13 cellular contexts compared by ENCODE assay signal in the genomic region with DNA sequence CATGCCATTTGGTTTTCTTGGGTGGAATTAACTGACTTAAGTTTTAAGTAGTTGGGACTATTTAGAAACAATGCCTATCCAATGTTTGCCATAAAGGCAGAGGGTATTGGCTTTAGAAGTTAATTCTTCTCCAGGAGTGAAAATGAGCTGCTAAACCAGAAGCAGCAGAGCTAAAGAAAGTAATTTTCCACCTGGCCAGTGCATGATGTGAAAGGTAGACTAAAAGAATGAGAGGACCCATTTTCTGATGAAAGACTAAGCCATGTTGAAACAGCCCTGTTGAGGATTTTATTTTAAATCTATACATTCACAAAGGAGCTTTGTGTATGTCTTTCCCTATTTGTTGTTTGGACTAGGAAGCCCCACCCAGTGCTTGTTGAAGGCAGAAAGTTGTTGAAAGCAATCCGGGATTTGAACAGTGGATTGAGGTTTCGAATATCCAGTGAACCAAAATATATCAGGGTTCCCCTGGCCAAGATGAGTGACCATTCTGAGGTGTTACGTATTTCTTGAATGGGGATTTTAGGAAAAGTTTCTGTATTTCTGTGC. TPM values are rescaled to one million over a fixed set of nuclear protein-coding genes. Genes with fewer than 3 reads are reported as not detected.
"Had no signal": no experiment of that assay in that cellular context is flagged by ENCODE, and none has a peak within 500 bp of the region (broad histone marks: within the 10 kb centered on the region; RNA-seq: fewer than 3 reads in every experiment).

No MANE protein-coding gene starts in this region.

RNA-seq across cellular contexts. Expression of a gene that starts 23.9 kb away (rescaled TPM):
- total RNA-seq: OCI-LY7; PC-3; PC-9; Peyer's patch; Right ventricle myocardium inferior; Right ventricle myocardium superior; RPMI7951; SJCRH30; SJSA1; SK-MEL-5; T-cell; T-helper 1 cell treated with Interleukin-12 subunit alpha and Interleukin-12 subunit beta and Interleukin-4 antibody, amounts not matched to agents 30 ng/mL and 1 ng/mL, for 36 hours had no signal
- polyA plus RNA-seq: SK-N-SH had no signal
